1 cellular context compared by ENCODE assay signal in genomic region chr5:74075496-74075895, GRCh38.
TF ChIP-seq lines count a peak whose summit lies in the region.

No MANE protein-coding gene starts in this region.

TF ChIP-seq in endothelial cell of umbilical vein, 7 proteins besides CTCF, POLR2A, EP300 and RAD21:
- no peak for TF ChIP-seq JUN (IDR thresholded peaks at IDR 0.05; ENCODE audit: borderline replicate concordance, insufficient read depth, insufficient read length, low read depth)
- TF ChIP-seq EZH2 (IDR thresholded peaks at IDR 0.05; ENCODE audit: borderline replicate concordance, low read depth, low read length, severe bottlenecking) = no peak
- TF ChIP-seq FOS (IDR thresholded peaks at IDR 0.05; ENCODE audit: borderline replicate concordance, insufficient read depth, low read length) = no peak
- TF ChIP-seq MAX (IDR thresholded peaks at IDR 0.05; ENCODE audit: insufficient read depth, insufficient read length) = no peak
- TF ChIP-seq POLR2AphosphoS5 (IDR thresholded peaks at IDR 0.05; ENCODE audit: insufficient read depth, low read depth, low read length) = no peak
- TF ChIP-seq GATA2 (IDR thresholded peaks at IDR 0.05; ENCODE audit: insufficient read depth, insufficient read length, low read depth, low read length) = no peak
- TF ChIP-seq MYC (IDR thresholded peaks at IDR 0.05; ENCODE audit: low read depth, low read length) = no peak
